In genomic region chr19:57821095-57821890, GRCh38 we compare ENCODE assay signal across 1 cellular context.
TF ChIP-seq lines count a peak whose summit lies in the region.

No MANE protein-coding gene starts in this region.

TF ChIP-seq in HepG2, 621 proteins besides CTCF, POLR2A, EP300 and RAD21:
- 0 out of 2 replicates have a peak, but pooled peaks have one; percentile 14 for TF ChIP-seq SAP130 (CRISPR knock-in tag; IDR thresholded peaks at IDR 0.05; ENCODE audit: low read depth)
TF ChIP-seq in HepG2: peak in this region for 1; not testable (repeated sequence) for 620.
